ENCODE assay signal across 24 cellular contexts in the genomic region with DNA sequence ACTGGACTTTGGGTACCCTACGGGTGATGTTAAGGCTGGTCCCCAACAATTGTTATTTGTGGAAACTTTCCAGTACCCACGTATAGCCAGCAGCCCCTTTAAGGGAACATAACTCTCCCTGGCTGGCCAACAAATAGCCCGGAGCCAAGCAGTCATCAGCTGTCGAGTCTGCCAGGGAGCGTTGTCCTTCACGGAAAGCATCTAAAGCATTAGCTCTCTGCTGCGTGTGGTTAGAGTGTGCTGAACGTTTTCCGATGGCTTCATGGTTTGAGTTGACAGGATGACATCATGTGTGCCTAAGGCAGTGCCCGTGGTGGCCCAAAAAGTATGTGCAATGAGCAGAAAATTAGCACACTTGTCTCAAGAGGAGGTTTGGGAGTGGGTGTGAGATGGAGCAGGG. TPM values are rescaled to one million over a fixed set of nuclear protein-coding genes. Genes with fewer than 3 reads are reported as not detected.
"Had no signal": no experiment of that assay in that cellular context is flagged by ENCODE, and none has a peak within 500 bp of the region (broad histone marks: within the 10 kb centered on the region; RNA-seq: fewer than 3 reads in every experiment).

No MANE protein-coding gene starts in this region.

- H3K27me3 Mint-ChIP-seq: type B pancreatic cell had no signal

- H3K27ac Mint-ChIP-seq: natural killer cell; neural progenitor cell; stimulated activated effector memory CD8-positive, alpha-beta T cell treated with anti-CD3 and anti-CD28 coated beads, Interleukin-12 subunit alpha, Interleukin-12 subunit beta, amount 100 ng/mL, for 72 hours; type B pancreatic cell had no signal

- H3K4me1 Mint-ChIP-seq: natural killer cell; neural progenitor cell; stimulated activated effector memory CD8-positive, alpha-beta T cell treated with anti-CD3 and anti-CD28 coated beads, Interleukin-12 subunit alpha, Interleukin-12 subunit beta, amount 100 ng/mL, for 72 hours had no signal

- H3K4me3 ChIP-seq: dorsolateral prefrontal cortex, neural progenitor cell, suprapubic skin, thyroid gland had no signal

- H3K9me3 Mint-ChIP-seq: natural killer cell; stimulated activated effector memory CD8-positive, alpha-beta T cell treated with anti-CD3 and anti-CD28 coated beads, Interleukin-12 subunit alpha, Interleukin-12 subunit beta, amount 100 ng/mL, for 72 hours had no signal

- ATAC-seq: left colon; natural killer cell; right cardiac atrium; stimulated activated effector memory CD8-positive, alpha-beta T cell treated with anti-CD3 and anti-CD28 coated beads, Interleukin-12 subunit alpha, Interleukin-12 subunit beta, amount 100 ng/mL, for 72 hours; stimulated activated naive CD8-positive, alpha-beta T cell treated with anti-CD3 and anti-CD28 coated beads, Interleukin-15, Interleukin-2, amounts not matched to agents 100 U/mL and 50 U/mL, for 24 hours had no signal

- H3K27ac ChIP-seq: dorsolateral prefrontal cortex, neural progenitor cell, parathyroid adenoma, suprapubic skin, thyroid gland had no signal

- H3K4me3 Mint-ChIP-seq: natural killer cell; neural progenitor cell; stimulated activated effector memory CD8-positive, alpha-beta T cell treated with anti-CD3 and anti-CD28 coated beads, Interleukin-12 subunit alpha, Interleukin-12 subunit beta, amount 100 ng/mL, for 72 hours; type B pancreatic cell had no signal

- H3K36me3 ChIP-seq: neural progenitor cell, suprapubic skin, thyroid gland had no signal

- H3K9me3 ChIP-seq: thyroid gland had no signal

- H3K27me3 ChIP-seq: dorsolateral prefrontal cortex, neural progenitor cell, suprapubic skin, thyroid gland had no signal

- DNase-seq: cortex of kidney; dorsolateral prefrontal cortex; effector CD8-positive, alpha-beta T cell; foreskin melanocyte; head of caudate nucleus; hippocampal formation; left colon; mammary epithelial cell; natural killer cell; occipital lobe; right cardiac atrium; stimulated activated CD4-positive, alpha-beta T cell treated with anti-CD3 and anti-CD28 coated beads, Interleukin-4, amount 100 ng/mL, for 1 hour; stimulated activated CD8-positive, alpha-beta memory T cell treated with anti-CD3 and anti-CD28 coated beads, Interleukin-4, amount 100 ng/mL, for 48 hours; stimulated activated naive CD8-positive, alpha-beta T cell treated with anti-CD3 and anti-CD28 coated beads, Interleukin-15, Interleukin-2, amounts not matched to agents 100 U/mL and 50 U/mL, for 24 hours; thyroid gland had no signal

- H3K36me3 Mint-ChIP-seq: natural killer cell; stimulated activated effector memory CD8-positive, alpha-beta T cell treated with anti-CD3 and anti-CD28 coated beads, Interleukin-12 subunit alpha, Interleukin-12 subunit beta, amount 100 ng/mL, for 72 hours; type B pancreatic cell had no signal

- H3K4me1 ChIP-seq: neural progenitor cell, parathyroid adenoma, suprapubic skin, thyroid gland had no signal

RNA-seq across cellular contexts. Expression of a gene that starts 3.3 kb away (rescaled TPM):
- total RNA-seq: kidney epithelial cell, mesenteric fat pad, mononuclear cell, natural killer cell, pulmonary artery endothelial cell, suprapubic skin, thyroid gland had no signal
- polyA plus RNA-seq: mammary epithelial cell, right cardiac atrium had no signal
